8 cellular contexts compared by ENCODE assay signal in the genomic region with DNA sequence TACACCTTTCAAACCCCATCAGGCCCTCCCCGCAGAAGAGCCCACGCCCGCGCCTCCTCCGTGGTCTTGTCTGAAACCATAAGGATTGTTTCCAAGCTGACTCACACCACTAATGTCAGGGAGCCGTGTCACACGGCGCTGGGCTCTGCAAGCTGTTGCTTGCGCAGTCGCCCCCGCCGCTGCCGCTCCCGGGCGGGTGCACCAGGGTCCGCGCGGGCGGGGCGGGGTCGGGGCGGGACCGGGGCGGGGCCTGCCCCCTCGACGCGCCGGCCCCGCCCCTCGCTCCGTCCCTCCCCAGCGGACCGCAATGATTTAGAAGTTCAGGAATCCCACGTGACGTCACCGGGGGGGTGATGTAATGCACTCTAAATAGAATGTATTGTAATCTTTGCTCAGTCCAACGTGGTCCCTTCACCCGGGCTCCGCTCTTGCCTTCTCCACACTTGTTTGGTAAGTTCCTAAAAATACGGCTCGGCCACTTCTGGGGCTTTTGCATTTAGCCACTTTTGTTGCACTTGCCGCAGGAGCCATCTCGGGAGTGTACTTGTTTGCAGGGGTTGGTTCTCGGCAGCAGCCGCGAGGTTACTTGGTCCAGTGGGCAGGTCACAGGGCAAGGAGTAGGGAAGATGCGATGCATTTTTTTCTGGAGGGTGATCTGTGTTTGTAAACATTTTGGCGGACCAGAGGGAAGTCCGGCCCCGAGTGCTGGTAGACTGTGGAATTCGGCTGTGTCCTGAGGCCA. TPM values are rescaled to one million over a fixed set of nuclear protein-coding genes. Genes with fewer than 3 reads are reported as not detected.
A peak's percentile ranks its signal among the peaks of the same experiment; 100 is the strongest.
DNase-seq lines count a peak whose midpoint lies in the region; ATAC-seq and TF ChIP-seq lines count a peak whose summit lies in the region.

No MANE protein-coding gene starts in this region.

- peak overlapping the region; percentile 99 for H3K4me2 ChIP-seq in Loucy (ENCODE audit: low read depth, low read length, poor library complexity, severe bottlenecking)
- peak overlapping the region; percentile 99 for H3K4me2 ChIP-seq in osteoblast (ENCODE audit: insufficient read depth, low read length)

- intact Hi-C loops in adrenal gland (cut with DNase I): no loop called here
- intact Hi-C loops in Right ventricle myocardium superior (cut with DNase I): loop anchor here (5.0 kb wide), 1 partner anchor 443 kb away; no protein-coding TSS in a partner anchor

- peak overlapping the region in 2 of 5 donors; percentile 62 to 66 for H3K27ac ChIP-seq in adrenal gland
- peak overlapping the region; percentile 94 for H3K27ac ChIP-seq in osteoblast (ENCODE audit: low read depth, low read length)
- peak overlapping the region; percentile 91 to 96 for H3K27ac ChIP-seq in thoracic aorta

- H3K36me3 ChIP-seq in Loucy (ENCODE audit: insufficient read depth, low read length) (no peaks in the 10 kb centered on the region), adrenal gland (replicated peaks in 1 of 2) (no peaks in the 10 kb centered on the region), osteoblast (ENCODE audit: insufficient read depth, low read length) (no peaks in the 10 kb centered on the region), thoracic aorta (no peaks in the 10 kb centered on the region)

- TF ChIP-seq CTCF in GM10266 (IDR thresholded peaks at IDR 0.05; ENCODE audit: control insufficient read depth, insufficient read depth, low read depth, missing control alignments) (no peak), Loucy (conservative IDR thresholded peaks at IDR 0.05; ENCODE audit: low read length) (no peak), adrenal gland (IDR thresholded peaks at IDR 0.05) (no peak), osteoblast (IDR thresholded peaks at IDR 0.05; ENCODE audit: extremely low read depth, low read depth, low read length) (no peak), thoracic aorta (IDR thresholded peaks at IDR 0.05) (no peak)

- H2AFZ ChIP-seq in Loucy (ENCODE audit: low read length): peak overlapping the region; percentile 93
- H2AFZ ChIP-seq in osteoblast (ENCODE audit: low read length): peak overlapping the region; percentile 11

- 0 out of 2 replicates have a peak, but pooled peaks cover 4% of the 10 kb centered on the region for H3F3A ChIP-seq in Loucy (ENCODE audit: low read depth)

- TF ChIP-seq POLR2A in adrenal gland (IDR thresholded peaks at IDR 0.05): no peak

- H3K27me3 ChIP-seq in Loucy (ENCODE audit: insufficient read depth, low read length, poor library complexity, severe bottlenecking) (peaks cover 18% of the 10 kb centered on the region), adrenal gland (peaks cover 28% of the 10 kb centered on the region), osteoblast (ENCODE audit: insufficient read depth, low read length) (no peaks in the 10 kb centered on the region), thoracic aorta (replicated peaks; ENCODE audit: insufficient read depth) (no peaks in the 10 kb centered on the region)

- peak; percentile 87 for ATAC-seq in Right ventricle myocardium superior (ENCODE audit: poor library complexity)
- peak; percentile 80 for ATAC-seq in thoracic aorta (ENCODE audit: insufficient number of reproducible peaks, low FRiP score, low read depth)
- ATAC-seq in GM19467 (IDR thresholded peaks at IDR 0.05; ENCODE audit: unreplicated experiment): no peak

- H3K4me3 ChIP-seq in Loucy (ENCODE audit: low read length, poor library complexity, severe bottlenecking): peak overlapping the region; percentile 74
- H3K4me3 ChIP-seq in adrenal gland: peak overlapping the region in 3 of 4 donors; percentile 5 to 64 (median 8)
- H3K4me3 ChIP-seq in osteoblast (ENCODE audit: insufficient read depth, low read length): peak overlapping the region; percentile 84
- peak overlapping the region; percentile 88 for H3K4me3 ChIP-seq in thoracic aorta

- no peaks in the 10 kb centered on the region for H3K9me2 ChIP-seq in Loucy (replicated peaks; ENCODE audit: low read depth, low read length)

- no peaks in the 10 kb centered on the region for H3K9me3 ChIP-seq in Loucy (ENCODE audit: insufficient read depth, low read depth, low read length)
- no peaks in the 10 kb centered on the region for H3K9me3 ChIP-seq in adrenal gland (replicated peaks in 1 of 3)
- no peaks in the 10 kb centered on the region for H3K9me3 ChIP-seq in osteoblast (ENCODE audit: low read depth, low read length)
- no peaks in the 10 kb centered on the region for H3K9me3 ChIP-seq in thoracic aorta

- H3K4me1 ChIP-seq in Loucy (ENCODE audit: insufficient read depth, low read length, poor library complexity, severe bottlenecking) (peaks cover 23% of the 10 kb centered on the region), adrenal gland (replicated peaks in 1 of 2) (peaks cover 18 to 19% of the 10 kb centered on the region in 2 donors), osteoblast (ENCODE audit: insufficient read depth, low read length) (peaks cover 35% of the 10 kb centered on the region), thoracic aorta (ENCODE audit: control insufficient read depth in 1 of 2, low read depth in 2 of 2) (peaks cover 16 to 29% of the 10 kb centered on the region in 2 donors)

- DNase-seq in GM10266 (ENCODE audit: extremely low spot score) (peak; percentile 96), SIG-M5 treated with dmso at 0.1 percent for 504 hours (lab: John Stamatoyannopoulos, UW; ENCODE audit: unreplicated experiment) (peak; percentile 83), adrenal gland (peak; percentile 85 to 96 (median 90)), Right ventricle myocardium superior (peak; percentile 95), osteoblast (ENCODE audit: insufficient read length, low spot score, missing footprints) (peak; percentile 96), thoracic aorta (ENCODE audit: low spot score) (peak; percentile 98)

- 0 to 1% (median 1%) methylated on average over 14 to 51 of the region's 51 CpGs for WGBS in adrenal gland, 4 donors

- H3K79me2 ChIP-seq in Loucy (ENCODE audit: insufficient read depth, low read length) (no peaks in the 10 kb centered on the region), osteoblast (ENCODE audit: insufficient read depth, low read length) (no peaks in the 10 kb centered on the region)

- H4K20me1 ChIP-seq in Loucy (ENCODE audit: insufficient read depth, low read length, poor library complexity, severe bottlenecking) (no peaks in the 10 kb centered on the region), osteoblast (ENCODE audit: insufficient read depth, low read length) (no peaks in the 10 kb centered on the region)

- peak overlapping the region; percentile 34 for H3K9ac ChIP-seq in Loucy (ENCODE audit: low read depth, low read length, poor library complexity, severe bottlenecking)

RNA-seq across cellular contexts. Expression of a gene that starts 3.2 kb away (rescaled TPM):
- total RNA-seq in adrenal gland (1 to 10 TPM in 4 of 8 donors, under 1 TPM in 4; 0.69 to 2.7 (median 1.2) TPM), Right ventricle myocardium superior (4.7 TPM), osteoblast (5.0 and 5.1 TPM in 2 replicates), thoracic aorta (10 to 100 TPM; 44.4 to 49.1 TPM)
- polyA plus RNA-seq in adrenal gland: 1 to 10 TPM; 1.1 to 5.4 (median 1.2) TPM

Comparison
In these comparisons a context has a peak if more than half of its experiments do, and no peak if none do; other contexts are left out.
1. H3K4me3 ChIP-seq: peak in every context shown above with its lines; median percentile 88 in thoracic aorta; 84 in osteoblast; 74 in Loucy; 8 in adrenal gland.